25 cellular contexts compared by ENCODE assay signal in genomic region chr3:129022995-129023332, GRCh38. TPM values are rescaled to one million over a fixed set of nuclear protein-coding genes. Genes with fewer than 3 reads are reported as not detected.
DNase-seq lines count a peak whose midpoint lies in the region; ATAC-seq and TF ChIP-seq lines count a peak whose summit lies in the region.
"Had no signal": no experiment of that assay in that cellular context is flagged by ENCODE, and none has a peak within 500 bp of the region (broad histone marks: within the 10 kb centered on the region; RNA-seq: fewer than 3 reads in every experiment).

No MANE protein-coding gene starts in this region.

- 41 to 44% methylated on average over 2 of the region's 2 CpGs for WGBS in esophagus squamous epithelium, 2 donors
- 65 to 67% methylated on average over 1 to 2 of the region's 2 CpGs for WGBS in transverse colon (ENCODE audit: low coverage in 1 of 2), 2 donors
- 50 to 64% methylated on average over 2 of the region's 2 CpGs for WGBS in lower leg skin, 2 donors

- TF ChIP-seq CTCF in esophagus squamous epithelium (IDR thresholded peaks at IDR 0.05), result no peak
- no peak for TF ChIP-seq CTCF in nephron (IDR thresholded peaks at IDR 0.05; ENCODE audit: unreplicated experiment in 3 of 3)
- TF ChIP-seq CTCF in transverse colon (IDR thresholded peaks at IDR 0.05), result no peak
- TF ChIP-seq CTCF in lower leg skin (IDR thresholded peaks at IDR 0.05), result no peak

- CTCF ChIA-PET in activated CD8-positive, alpha-beta memory T cell treated with anti-CD3 and anti-CD28 coated beads, Interleukin-2, amount 10 ng/mL, durations not matched to agents 7 days and 5 days (lab: Charles Lee), result interaction anchor here (0.6 to 1.8 kb wide), 5 partner anchors 10 to 223 kb away, joined by 3 to 4 read pairs (median 4); no protein-coding TSS in a partner anchor

- in situ Hi-C loops in transverse colon (cut with MboI; ENCODE audit: low pct_ligation_motif_present in 1 of 4, low pct_unique_long_range_greater_than_20kb in 1 of 4, low sequenced_read_pairs in 3 of 4), result no loop called here

- H3K9me3 Mint-ChIP-seq in activated CD8-positive, alpha-beta memory T cell treated with anti-CD3 and anti-CD28 coated beads, Interleukin-2, amount 10 ng/mL, durations not matched to agents 7 days and 5 days (ENCODE audit: low read depth), result no peaks in the 10 kb centered on the region
- peaks cover 5% of the 10 kb centered on the region for H3K9me3 Mint-ChIP-seq in nephron
- H3K9me3 Mint-ChIP-seq: activated naive CD8-positive, alpha-beta T cell treated with anti-CD3 and anti-CD28 coated beads for 36 hours had no signal

- H3K27ac ChIP-seq in esophagus squamous epithelium (peak overlapping the region in 3 of 4 donors; percentile 43 to 78 (median 65)), transverse colon (peak overlapping the region; percentile 51 to 71 (median 64))

- H3K27ac Mint-ChIP-seq in activated CD8-positive, alpha-beta memory T cell treated with anti-CD3 and anti-CD28 coated beads, Interleukin-2, amount 10 ng/mL, durations not matched to agents 7 days and 5 days, result peak overlapping the region; percentile 55
- H3K27ac Mint-ChIP-seq in nephron, result peak overlapping the region; percentile 21 to 81 (median 77)
- H3K27ac Mint-ChIP-seq: activated naive CD8-positive, alpha-beta T cell treated with anti-CD3 and anti-CD28 coated beads for 36 hours had no signal

- no peak for TF ChIP-seq EP300 in transverse colon (IDR thresholded peaks at IDR 0.05; ENCODE audit: low read depth)

- H3K27me3 ChIP-seq in esophagus squamous epithelium (no peaks in the 10 kb centered on the region), transverse colon (no peaks in the 10 kb centered on the region)
- H3K27me3 ChIP-seq: breast epithelium, right lobe of liver had no signal

- peaks cover 9 to 67% (median 27%) of the 10 kb centered on the region in 3 donors for H3K4me1 ChIP-seq in esophagus squamous epithelium
- peaks cover 0 to 18% (median 14%) of the 10 kb centered on the region in 4 donors for H3K4me1 ChIP-seq in transverse colon
- H3K4me1 ChIP-seq: breast epithelium had no signal

- no peak overlapping the region for H3K4me3 Mint-ChIP-seq in activated CD8-positive, alpha-beta memory T cell treated with anti-CD3 and anti-CD28 coated beads, Interleukin-2, amount 10 ng/mL, durations not matched to agents 7 days and 5 days
- H3K4me3 Mint-ChIP-seq in nephron, result no peak overlapping the region
- H3K4me3 Mint-ChIP-seq: activated naive CD8-positive, alpha-beta T cell treated with anti-CD3 and anti-CD28 coated beads for 36 hours had no signal

- H3K27me3 Mint-ChIP-seq in activated CD8-positive, alpha-beta memory T cell treated with anti-CD3 and anti-CD28 coated beads, Interleukin-2, amount 10 ng/mL, durations not matched to agents 7 days and 5 days, result no peaks in the 10 kb centered on the region
- peaks cover 3% of the 10 kb centered on the region for H3K27me3 Mint-ChIP-seq in nephron (ENCODE audit: low read depth)
- H3K27me3 Mint-ChIP-seq: activated naive CD8-positive, alpha-beta T cell treated with anti-CD3 and anti-CD28 coated beads for 36 hours had no signal

- H3K36me3 ChIP-seq in esophagus squamous epithelium (no peaks in the 10 kb centered on the region), transverse colon (no peaks in the 10 kb centered on the region)
- H3K36me3 ChIP-seq: breast epithelium, right lobe of liver had no signal

- peaks cover 1% of the 10 kb centered on the region for H3K36me3 Mint-ChIP-seq in activated CD8-positive, alpha-beta memory T cell treated with anti-CD3 and anti-CD28 coated beads, Interleukin-2, amount 10 ng/mL, durations not matched to agents 7 days and 5 days
- no peaks in the 10 kb centered on the region for H3K36me3 Mint-ChIP-seq in nephron (ENCODE audit: low read depth)

- H3K9me3 ChIP-seq in esophagus squamous epithelium (no peaks in the 10 kb centered on the region), transverse colon (no peaks in the 10 kb centered on the region)
- H3K9me3 ChIP-seq: breast epithelium, right lobe of liver had no signal

- peaks cover 28% of the 10 kb centered on the region for H3K4me1 Mint-ChIP-seq in activated CD8-positive, alpha-beta memory T cell treated with anti-CD3 and anti-CD28 coated beads, Interleukin-2, amount 10 ng/mL, durations not matched to agents 7 days and 5 days
- H3K4me1 Mint-ChIP-seq in nephron, result peaks cover 55% of the 10 kb centered on the region

- TF ChIP-seq POLR2A in esophagus squamous epithelium (IDR thresholded peaks at IDR 0.05) (no peak), transverse colon (IDR thresholded peaks at IDR 0.05) (no peak), lower leg skin (IDR thresholded peaks at IDR 0.05) (no peak)

- ATAC-seq in activated CD8-positive, alpha-beta memory T cell treated with anti-CD3 and anti-CD28 coated beads, Interleukin-2, amount 10 ng/mL, durations not matched to agents 7 days and 5 days, result no peak
- no peak for ATAC-seq in GM19035 (IDR thresholded peaks at IDR 0.05; ENCODE audit: unreplicated experiment)

- intact Hi-C loops in esophagus squamous epithelium (cut with DNase I), result no loop called here
- intact Hi-C loops in transverse colon (cut with DNase I; ENCODE audit: low total_unique reads), result no loop called here
- intact Hi-C loops in lower leg skin (cut with DNase I; ENCODE audit: low total_unique reads), result no loop called here

- no peak overlapping the region for H3K4me3 ChIP-seq in esophagus squamous epithelium
- no peak overlapping the region for H3K4me3 ChIP-seq in transverse colon
- no peak overlapping the region for H3K4me3 ChIP-seq in lower leg skin (ENCODE audit: low read depth, poor library complexity, severe bottlenecking)
- H3K4me3 ChIP-seq: breast epithelium, right lobe of liver had no signal

- no peak for DNase-seq in activated CD8-positive, alpha-beta memory T cell treated with anti-CD3 and anti-CD28 coated beads, Interleukin-2, amount 10 ng/mL, durations not matched to agents 7 days and 5 days
- DNase-seq in activated CD8-positive, alpha-beta memory T cell treated with anti-CD3 and anti-CD28 coated beads, Interleukin-2, amount 50 U/mL, for 4 hours, result no peak
- DNase-seq in esophagus squamous epithelium (lab: John Stamatoyannopoulos, UW) (no peak), transverse colon (no peak), lower leg skin (ENCODE audit: low spot score in 2 of 2) (no peak)
- DNase-seq in activated CD4-positive, CD25-positive, alpha-beta regulatory T cell (lab: John Stamatoyannopoulos, UW), result no peak
- DNase-seq: 8988T; activated naive CD8-positive, alpha-beta T cell treated with anti-CD3 and anti-CD28 coated beads for 36 hours; anterior cingulate cortex; Calu3; DMS79 treated with DMSO at 0.1 percent for 48 hours; effector CD8-positive, alpha-beta T cell; GDM1; Karpas-422; NCI-H1417 treated with DMSO at 0.1 percent for 48 hours; NCI-H2029 treated with DMSO at 0.1 percent for 48 hours; NCI-H526 treated with DMSO at 0.1 percent for 48 hours; right lobe of liver; SHP77 treated with DMSO at 0.1 percent for 48 hours; stimulated activated CD4-positive, alpha-beta T cell treated with anti-CD3 and anti-CD28 coated beads, Interleukin-4, amount 100 ng/mL, for 4 hours had no signal

RNA-seq across cellular contexts. Expression of gene EFCC1, which starts 21.9 kb away (rescaled TPM):
- under 1 TPM; 0.09 to 0.12 TPM for total RNA-seq in activated CD8-positive, alpha-beta memory T cell treated with anti-CD3 and anti-CD28 coated beads, Interleukin-2, amount 10 ng/mL, durations not matched to agents 7 days and 5 days
- total RNA-seq in esophagus squamous epithelium (1 to 10 TPM in 1 of 4 donors, under 1 TPM in 3; 0.19 to 2.9 (median 0.48) TPM), transverse colon (1 to 10 TPM in 3 of 4 donors, under 1 TPM in 1; 0.75 to 2.2 (median 1.7) TPM), lower leg skin (1 to 10 TPM in 3 of 4 donors, under 1 TPM in 1; 0.80 to 3.0 (median 2.2) TPM)
- total RNA-seq: Calu3 had no signal

RNA-seq across cellular contexts. Expression of gene CFAP92, which starts 29.1 kb away (rescaled TPM):
- total RNA-seq in activated CD8-positive, alpha-beta memory T cell treated with anti-CD3 and anti-CD28 coated beads, Interleukin-2, amount 10 ng/mL, durations not matched to agents 7 days and 5 days, result under 1 TPM in 1 of 2 experiments, not detected in 1; 0.12 TPM
- total RNA-seq in esophagus squamous epithelium (1 to 10 TPM in 1 of 4 donors, under 1 TPM in 3; 0.40 to 1.4 (median 0.98) TPM), transverse colon (1 to 10 TPM in 1 of 4 donors, under 1 TPM in 1, not detected in 2; 0.95 to 1.2 TPM), lower leg skin (under 1 TPM; 0.19 to 0.59 (median 0.25) TPM)

RNA-seq across cellular contexts. Expression of gene GP9, which starts 37.6 kb away (rescaled TPM):
- not detected for total RNA-seq in activated CD8-positive, alpha-beta memory T cell treated with anti-CD3 and anti-CD28 coated beads, Interleukin-2, amount 10 ng/mL, durations not matched to agents 7 days and 5 days
- total RNA-seq in esophagus squamous epithelium, result not detected
- total RNA-seq in transverse colon, result 1 to 10 TPM in 1 of 4 donors, under 1 TPM in 1, not detected in 2; 0.64 to 1.2 TPM
- total RNA-seq in lower leg skin, result not detected
- total RNA-seq: activated naive CD8-positive, alpha-beta T cell treated with anti-CD3 and anti-CD28 coated beads for 36 hours; Calu3; subcutaneous adipose tissue; ureter had no signal
